In genomic region chr5:178632305-178632704, GRCh38 we compare ENCODE assay signal across 26 cellular contexts. TPM values are rescaled to one million over a fixed set of nuclear protein-coding genes. Genes with fewer than 3 reads are reported as not detected.
"Had no signal": no experiment of that assay in that cellular context is flagged by ENCODE, and none has a peak within 500 bp of the region (broad histone marks: within the 10 kb centered on the region; RNA-seq: fewer than 3 reads in every experiment).

No MANE protein-coding gene starts in this region.

- H3K4me1 Mint-ChIP-seq: natural killer cell had no signal

- DNase-seq: cortex of kidney; dorsolateral prefrontal cortex; effector CD8-positive, alpha-beta T cell; heart left ventricle; hypothalamus; kidney glomerular epithelial cell; mammary epithelial cell; mucosa of descending colon; natural killer cell; posterior cingulate gyrus; spleen; stimulated activated CD4-positive, alpha-beta T cell treated with anti-CD3 and anti-CD28 coated beads, Interleukin-15, amount 100 ng/mL, for 24 hours; stimulated activated CD4-positive, alpha-beta T cell treated with anti-CD3 and anti-CD28 coated beads, Interleukin-1b, Interleukin-23, amount 100 ng/mL, for 48 hours; stimulated activated CD4-positive, alpha-beta T cell treated with anti-CD3 and anti-CD28 coated beads, Interleukin-4, amount 100 ng/mL, for 24 hours; stimulated activated naive CD4-positive, alpha-beta T cell; stomach; substantia nigra; transverse colon had no signal

- ATAC-seq: esophagus mucosa, heart left ventricle, left lobe of liver, mucosa of descending colon, natural killer cell, sciatic nerve had no signal

- H3K4me3 Mint-ChIP-seq: natural killer cell, neural crest cell had no signal

- H3K36me3 Mint-ChIP-seq: natural killer cell had no signal

- H3K27ac Mint-ChIP-seq: natural killer cell had no signal

- H3K9me3 Mint-ChIP-seq: natural killer cell had no signal

RNA-seq across cellular contexts. Expression of gene COL23A1, which starts 42.1 kb away (rescaled TPM):
- total RNA-seq: fibroblast of lung, glomerular endothelial cell, osteocyte, pulmonary artery endothelial cell had no signal
